19 cellular contexts compared by ENCODE assay signal in genomic region chr4:93657527-93657926, GRCh38.
A peak's percentile ranks its signal among the peaks of the same experiment; 100 is the strongest.
DNase-seq lines count a peak whose midpoint lies in the region; ATAC-seq and TF ChIP-seq lines count a peak whose summit lies in the region.
"Had no signal": no experiment of that assay in that cellular context is flagged by ENCODE, and none has a peak within 500 bp of the region (broad histone marks: within the 10 kb centered on the region; RNA-seq: fewer than 3 reads in every experiment).

No MANE protein-coding gene starts in this region.

- POLR2A ChIA-PET in PC-3 (lab: Charles Lee; ENCODE audit: unreplicated experiment) = no interaction called here

- TF ChIP-seq CTCF in PC-3 (conservative IDR thresholded peaks at IDR 0.05; ENCODE audit: low read depth, low read length) = no peak

- H3K9ac ChIP-seq in PC-3 (ENCODE audit: low read length) = no peak overlapping the region

- H4K20me1 ChIP-seq in PC-3 (ENCODE audit: low read length) = no peaks in the 10 kb centered on the region

- peaks cover 16% of the 10 kb centered on the region for H3K4me1 ChIP-seq in PC-3 (ENCODE audit: insufficient read depth, low read length)

- no peak overlapping the region for H2AFZ ChIP-seq in PC-3 (ENCODE audit: low read length)

- H3K27me3 ChIP-seq in PC-3 (ENCODE audit: low read length) = no peaks in the 10 kb centered on the region

- no peaks in the 10 kb centered on the region for H3K79me2 ChIP-seq in PC-3 (ENCODE audit: low read length)

- no peaks in the 10 kb centered on the region for H3K9me2 ChIP-seq in PC-3 (replicated peaks; ENCODE audit: low read length)

- no peaks in the 10 kb centered on the region for H3K27me3 Mint-ChIP-seq in T-helper 2 cell treated with Interferon-gamma antibody and Interleukin-4, amounts not matched to agents 5 μg/mL and 100 μg/mL, for 36 hours (ENCODE audit: low read depth)
- H3K27me3 Mint-ChIP-seq: CD4-positive, alpha-beta T cell had no signal

- H3K36me3 ChIP-seq in PC-3 (ENCODE audit: low read depth, low read length) = no peaks in the 10 kb centered on the region

- no peak overlapping the region for H3K27ac Mint-ChIP-seq in T-helper 2 cell treated with Interferon-gamma antibody and Interleukin-4, amounts not matched to agents 5 μg/mL and 100 μg/mL, for 36 hours
- H3K27ac Mint-ChIP-seq: CD4-positive, alpha-beta T cell; HFFc6 had no signal

- no peak overlapping the region for H3K4me3 Mint-ChIP-seq in T-helper 2 cell treated with Interferon-gamma antibody and Interleukin-4, amounts not matched to agents 5 μg/mL and 100 μg/mL, for 36 hours
- H3K4me3 Mint-ChIP-seq: activated T-cell treated with anti-CD3 and anti-CD28 coated beads, Interleukin-2, amount 50 U/mL, for 4 hours; CD4-positive, alpha-beta T cell; HFFc6 had no signal

- peak; percentile 62 for ATAC-seq in GM18861 (IDR thresholded peaks at IDR 0.05; ENCODE audit: unreplicated experiment)
- ATAC-seq in GM21526 (IDR thresholded peaks at IDR 0.05; ENCODE audit: low FRiP score, unreplicated experiment) = peak; percentile 51
- peak; percentile 56 for ATAC-seq in HG02981 (IDR thresholded peaks at IDR 0.05; ENCODE audit: unreplicated experiment)
- no peak for ATAC-seq in PC-3
- ATAC-seq: activated T-cell treated with anti-CD3 and anti-CD28 coated beads, Interleukin-2, amount 50 U/mL, for 4 hours; HepG2 had no signal

- H3K4me3 ChIP-seq in PC-3 (ENCODE audit: low read length) = no peak overlapping the region

- no peak overlapping the region for H3K4me2 ChIP-seq in PC-3 (ENCODE audit: low read length)

- no peaks in the 10 kb centered on the region for H3K4me1 Mint-ChIP-seq in T-helper 2 cell treated with Interferon-gamma antibody and Interleukin-4, amounts not matched to agents 5 μg/mL and 100 μg/mL, for 36 hours (ENCODE audit: low read depth)

- H3F3A ChIP-seq in PC-3 (ENCODE audit: low read length, unreplicated experiment) = no peaks in the 10 kb centered on the region

- intact Hi-C loops in PC-3 (cut with micrococcal nuclease) = no loop called here

- no peaks in the 10 kb centered on the region for H3K36me3 Mint-ChIP-seq in T-helper 2 cell treated with Interferon-gamma antibody and Interleukin-4, amounts not matched to agents 5 μg/mL and 100 μg/mL, for 36 hours (ENCODE audit: low read depth)

- BruUV-seq in PC-3 (replicated peaks; lab: Mats Ljungman, UMichigan) = no TSS peak

- CTCF ChIA-PET in PC-3 (lab: Charles Lee) = no interaction called here

- H3K27ac ChIP-seq in PC-3 (ENCODE audit: low read length) = no peak overlapping the region

- H3K9me3 ChIP-seq in PC-3 (ENCODE audit: low read length) = no peaks in the 10 kb centered on the region

- DNase-seq in inferior parietal cortex (ENCODE audit: extremely low spot score) (peak; percentile 1), PC-3 (no peak), NCI-H1048 (lab: John Stamatoyannopoulos, UW) (no peak), NCI-H2227 treated with DMSO at 0.1 percent for 48 hours (lab: John Stamatoyannopoulos, UW) (no peak)
- no peak for DNase-seq in T-helper 2 cell treated with Interferon-gamma antibody and Interleukin-4, amounts not matched to agents 5 μg/mL and 100 μg/mL, for 36 hours (ENCODE audit: low spot score)
- DNase-seq: activated naive CD4-positive, alpha-beta T cell treated with Interleukin-2 at 50 U/mL for 16 hours; activated T-cell treated with anti-CD3 and anti-CD28 coated beads, Interleukin-2, amount 50 U/mL, for 4 hours; amniotic stem cell; CD4-positive, alpha-beta T cell; HFFc6; mammary epithelial cell; NCI-H1105 treated with DMSO at 0.1 percent for 48 hours; NCI-H2029 treated with DMSO at 0.1 percent for 48 hours; stimulated activated CD4-positive, alpha-beta T cell treated with anti-CD3 and anti-CD28 coated beads, Interleukin-2, amount 100 ng/mL, for 48 hours; stimulated activated naive CD4-positive, alpha-beta T cell treated with Interleukin-2 at 50 U/mL for 16 hours had no signal

- no peaks in the 10 kb centered on the region for H3K9me3 Mint-ChIP-seq in T-helper 2 cell treated with Interferon-gamma antibody and Interleukin-4, amounts not matched to agents 5 μg/mL and 100 μg/mL, for 36 hours
